In the genomic region with DNA sequence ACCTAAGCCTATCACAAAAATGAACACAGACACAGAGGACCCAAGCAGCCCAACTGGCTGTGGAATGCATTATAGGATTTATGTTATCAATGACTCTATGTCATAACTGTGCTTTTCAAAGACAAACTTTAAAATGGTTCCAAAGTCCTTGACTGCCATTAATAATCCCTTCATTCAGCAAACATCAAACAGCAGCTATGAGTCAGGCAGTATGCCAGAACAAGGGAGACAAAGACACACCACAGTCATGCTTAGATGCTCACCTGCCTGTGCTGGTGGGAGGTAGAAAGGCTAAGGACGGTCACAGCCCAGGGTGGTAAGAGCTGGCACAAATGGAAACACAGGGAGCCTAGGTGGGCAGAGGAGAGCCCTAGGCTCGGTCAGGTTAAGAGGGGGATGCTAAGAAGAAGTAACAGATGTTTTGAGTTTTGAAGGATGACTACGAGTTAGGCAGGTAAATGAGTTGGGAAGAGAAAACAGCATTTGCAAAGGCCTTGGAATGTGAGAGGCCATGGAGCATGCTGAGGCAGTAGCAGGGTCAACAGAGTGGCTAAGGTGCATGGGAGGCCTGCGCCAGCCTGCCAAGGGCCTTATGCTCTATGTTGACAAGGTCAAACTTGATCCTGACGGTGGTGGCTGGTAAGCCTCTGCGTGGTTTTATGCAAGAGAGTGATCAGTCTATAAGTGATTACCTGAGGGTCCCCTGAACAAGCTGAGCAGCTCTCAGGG, we compare ENCODE assay signal across 16 cellular contexts. TPM values are rescaled to one million over a fixed set of nuclear protein-coding genes. Genes with fewer than 3 reads are reported as not detected.
A peak's percentile ranks its signal among the peaks of the same experiment; 100 is the strongest.
DNase-seq lines count a peak whose midpoint lies in the region; ATAC-seq and TF ChIP-seq lines count a peak whose summit lies in the region.
"Had no signal": no experiment of that assay in that cellular context is flagged by ENCODE, and none has a peak within 500 bp of the region (broad histone marks: within the 10 kb centered on the region; RNA-seq: fewer than 3 reads in every experiment).

No MANE protein-coding gene starts in this region.

- no peaks in the 10 kb centered on the region for H3K9me3 Mint-ChIP-seq in brain
- peaks cover 6% of the 10 kb centered on the region for H3K9me3 Mint-ChIP-seq in mesothelial cell of epicardium
- no peaks in the 10 kb centered on the region for H3K9me3 Mint-ChIP-seq in activated naive CD8-positive, alpha-beta T cell treated with anti-CD3 and anti-CD28 coated beads, Interleukin-2, amount 50 U/mL, for 24 hours

- H3K27ac Mint-ChIP-seq in brain (peak overlapping the region in 3 of 5 experiments; percentile 68 to 70 (median 69)), mesothelial cell of epicardium (peak overlapping the region; percentile 51)
- no peak overlapping the region for H3K27ac Mint-ChIP-seq in activated naive CD8-positive, alpha-beta T cell treated with anti-CD3 and anti-CD28 coated beads, Interleukin-2, amount 50 U/mL, for 24 hours
- H3K27ac Mint-ChIP-seq: HFFc6 had no signal

- H3K4me3 Mint-ChIP-seq in brain (no peak overlapping the region), mesothelial cell of epicardium (no peak overlapping the region)
- no peak overlapping the region for H3K4me3 Mint-ChIP-seq in activated naive CD8-positive, alpha-beta T cell treated with anti-CD3 and anti-CD28 coated beads, Interleukin-2, amount 50 U/mL, for 24 hours
- H3K4me3 Mint-ChIP-seq: HFFc6 had no signal

- H3K36me3 Mint-ChIP-seq in brain (peaks cover 4% of the 10 kb centered on the region), mesothelial cell of epicardium (no peaks in the 10 kb centered on the region)
- no peaks in the 10 kb centered on the region for H3K36me3 Mint-ChIP-seq in activated naive CD8-positive, alpha-beta T cell treated with anti-CD3 and anti-CD28 coated beads, Interleukin-2, amount 50 U/mL, for 24 hours (ENCODE audit: low read depth)

- ATAC-seq in HG03097 (IDR thresholded peaks at IDR 0.05; ENCODE audit: low FRiP score, unreplicated experiment), result no peak
- no peak for ATAC-seq in activated naive CD8-positive, alpha-beta T cell treated with anti-CD3 and anti-CD28 coated beads, Interleukin-2, amount 50 U/mL, for 24 hours
- ATAC-seq: GM12878 had no signal

- H3K27me3 Mint-ChIP-seq in brain (peaks cover 2% of the 10 kb centered on the region), mesothelial cell of epicardium (ENCODE audit: low read depth) (no peaks in the 10 kb centered on the region)
- no peaks in the 10 kb centered on the region for H3K27me3 Mint-ChIP-seq in activated naive CD8-positive, alpha-beta T cell treated with anti-CD3 and anti-CD28 coated beads, Interleukin-2, amount 50 U/mL, for 24 hours

- TF ChIP-seq CTCF in brain (conservative IDR thresholded peaks at IDR 0.05) (no peak), mesothelial cell of epicardium (IDR thresholded peaks at IDR 0.05; ENCODE audit: unreplicated experiment) (no peak)

- H3K4me1 Mint-ChIP-seq in brain, result peaks cover 13% of the 10 kb centered on the region
- peaks cover 40% of the 10 kb centered on the region for H3K4me1 Mint-ChIP-seq in mesothelial cell of epicardium
- no peaks in the 10 kb centered on the region for H3K4me1 Mint-ChIP-seq in activated naive CD8-positive, alpha-beta T cell treated with anti-CD3 and anti-CD28 coated beads, Interleukin-2, amount 50 U/mL, for 24 hours

- DNase-seq in DMS53 (lab: John Stamatoyannopoulos, UW) (peak; percentile 74), NCI-H128 (lab: John Stamatoyannopoulos, UW; ENCODE audit: unreplicated experiment) (peak; percentile 42), mesothelial cell of epicardium (ENCODE audit: low spot score in 2 of 2, unreplicated experiment in 2 of 2) (no peak), occipital lobe (lab: John Stamatoyannopoulos, UW) (no peak)
- DNase-seq in stimulated activated CD4-positive, alpha-beta T cell treated with anti-CD3 and anti-CD28 coated beads, Interleukin-2, amount 100 ng/mL, for 48 hours, result no peak
- no peak for DNase-seq in activated naive CD8-positive, alpha-beta T cell treated with anti-CD3 and anti-CD28 coated beads, Interleukin-2, amount 50 U/mL, for 24 hours
- DNase-seq: activated naive CD4-positive, alpha-beta T cell; BE2C; HFFc6; NCI-H510A treated with DMSO at 0.1 percent for 48 hours; testis; WERI-Rb-1 had no signal

RNA-seq across cellular contexts. Expression of a gene that starts 23.0 kb away (rescaled TPM):
- 28.1 TPM for polyA plus RNA-seq in brain (ENCODE audit: insufficient read depth, low read depth, low replicate concordance)
- total RNA-seq in mesothelial cell of epicardium, result 11.0 to 13.6 TPM (median 11.8 TPM) in 3 replicates
- 2.3 TPM for total RNA-seq in occipital lobe
- total RNA-seq: myocyte had no signal

Comparison
In these comparisons a context has a peak if more than half of its experiments do, and no peak if none do; other contexts are left out.
1. DNase-seq: peak in DMS53 (single experiment) and NCI-H128 (single experiment); none in mesothelial cell of epicardium (0 of 2), stimulated activated CD4-positive, alpha-beta T cell treated with anti-CD3 and anti-CD28 coated beads, Interleukin-2, amount 100 ng/mL, for 48 hours (0 of 2), activated naive CD8-positive, alpha-beta T cell treated with anti-CD3 and anti-CD28 coated beads, Interleukin-2, amount 50 U/mL, for 24 hours (single experiment) and occipital lobe (single experiment).